Comparison of ENCODE assay signal across 16 cellular contexts in genomic region chr17:65053354-65053881, GRCh38. TPM values are rescaled to one million over a fixed set of nuclear protein-coding genes. Genes with fewer than 3 reads are reported as not detected.
DNase-seq lines count a peak whose midpoint lies in the region; ATAC-seq, FAIRE-seq and TF ChIP-seq lines count a peak whose summit lies in the region.
"Had no signal": no experiment of that assay in that cellular context is flagged by ENCODE, and none has a peak within 500 bp of the region (broad histone marks: within the 10 kb centered on the region; RNA-seq: fewer than 3 reads in every experiment).

No MANE protein-coding gene starts in this region.

- H2AFZ ChIP-seq in SK-N-SH (ENCODE audit: low read depth) (no peak overlapping the region), OCI-LY1 (ENCODE audit: low read length) (no peak overlapping the region), endothelial cell of umbilical vein (ENCODE audit: low read depth, low read length) (no peak overlapping the region)

- peaks cover 76% of the 10 kb centered on the region for H3K79me2 ChIP-seq in SK-N-SH (ENCODE audit: insufficient read depth)
- peaks cover 76% of the 10 kb centered on the region for H3K79me2 ChIP-seq in OCI-LY1 (ENCODE audit: insufficient read depth, low read length)
- H3K79me2 ChIP-seq in endothelial cell of umbilical vein (ENCODE audit: control insufficient read depth, insufficient read depth, low read length), result peaks cover 76% of the 10 kb centered on the region

- no peak overlapping the region for H3K27ac ChIP-seq in SK-N-SH (ENCODE audit: low read depth in 2 of 2, low read length in 1 of 2)
- H3K27ac ChIP-seq in OCI-LY1 (ENCODE audit: low read depth, low read length, poor library complexity, severe bottlenecking), result peak overlapping the region; percentile 21
- no peak overlapping the region for H3K27ac ChIP-seq in endothelial cell of umbilical vein (ENCODE audit: insufficient read depth, low read depth, low read length)
- peak overlapping the region; percentile 98 to 100 (median 99) for H3K27ac ChIP-seq in gastrocnemius medialis
- no peak overlapping the region for H3K27ac ChIP-seq in substantia nigra (ENCODE audit: low read depth, low read length, poor library complexity, severe bottlenecking)
- H3K27ac ChIP-seq: 22Rv1 had no signal

- H3K4me1 ChIP-seq in SK-N-SH (ENCODE audit: control insufficient read depth in 1 of 2, insufficient read depth in 2 of 2, low read depth in 1 of 2, low read length in 1 of 2) (peaks cover 6 to 10% of the 10 kb centered on the region in 2 experiments; a peak in 2 of 4 replicates), OCI-LY1 (ENCODE audit: insufficient read depth, low read length, severe bottlenecking) (peaks cover 76% of the 10 kb centered on the region), endothelial cell of umbilical vein (ENCODE audit: control insufficient read depth, extremely low read depth, insufficient read depth, low read length) (peaks cover 11% of the 10 kb centered on the region), gastrocnemius medialis (peaks cover 53 to 60% of the 10 kb centered on the region in 2 donors)

- H3K4me3 ChIP-seq in SK-N-SH (ENCODE audit: low read depth in 2 of 2, low read length in 1 of 2) (0 out of 4 replicates have a peak overlapping the region, but pooled peaks of 1 of the 2 experiments have one; percentile 77), OCI-LY1 (ENCODE audit: low read depth, low read length, poor library complexity, severe bottlenecking) (peak overlapping the region; percentile 100), endothelial cell of umbilical vein (replicated peaks in 1 of 3; ENCODE audit: insufficient read depth in 1 of 3, low read depth in 1 of 3, low read length in 3 of 3) (no peak overlapping the region), gastrocnemius medialis (peak overlapping the region in 2 of 4 donors; percentile 87 to 92)

- CTCF ChIA-PET in SK-N-SH (lab: Yijun Ruan, JAX), result interaction anchor here (1.2 to 1.3 kb wide), 2 partner anchors 14 to 26 kb away, joined by 3 to 4 read pairs; no protein-coding TSS in a partner anchor
- CTCF ChIA-PET in endothelial cell of umbilical vein (lab: Charles Lee), result interaction anchor here (1.7 kb wide), 1 partner anchor 47 kb away, joined by 8 read pairs; no protein-coding TSS in a partner anchor

- ATAC-seq in SK-N-SH treated with all-trans-retinoic acid at 6 μM for 48 hours, result no peak
- ATAC-seq in gastrocnemius medialis, result no peak

- POLR2A ChIA-PET in SK-N-SH (lab: Yijun Ruan, JAX), result no interaction called here
- POLR2A ChIA-PET in endothelial cell of umbilical vein (lab: Charles Lee), result no interaction called here

- H3F3A ChIP-seq in SK-N-SH (replicated peaks; ENCODE audit: insufficient read depth) (peaks cover 7% of the 10 kb centered on the region), OCI-LY1 (ENCODE audit: insufficient read depth, low read length) (no peaks in the 10 kb centered on the region)

- H4K20me1 ChIP-seq in SK-N-SH (ENCODE audit: insufficient read depth), result peaks cover 63% of the 10 kb centered on the region
- no peaks in the 10 kb centered on the region for H4K20me1 ChIP-seq in OCI-LY1 (ENCODE audit: insufficient read depth, low read length)
- peaks cover 4% of the 10 kb centered on the region for H4K20me1 ChIP-seq in endothelial cell of umbilical vein (replicated peaks; ENCODE audit: control insufficient read depth, extremely low read depth, insufficient read depth, low read length)

- no peak for FAIRE-seq in endothelial cell of umbilical vein (lab: Jason Lieb, UNC)

- no peaks in the 10 kb centered on the region for H3K9me1 ChIP-seq in endothelial cell of umbilical vein (replicated peaks; ENCODE audit: control insufficient read depth, extremely low read depth, insufficient read depth, low read length)

- dilution Hi-C loops in endothelial cell of umbilical vein (cut with MboI; ENCODE audit: extremely low pct_ligation_motif_present, low sequenced_read_pairs), result no loop called here

- in situ Hi-C loops in gastrocnemius medialis (cut with MboI; ENCODE audit: low sequenced_read_pairs in 4 of 4), result loop anchor here in 3 of 4 donors (5.0 to 10.0 kb wide), 3 partner anchors 71 to 81 kb away; no protein-coding TSS in a partner anchor
- in situ Hi-C loops in ACHN (cut with HindIII; ENCODE audit: low pct_ligation_motif_present, low pct_unique_long_range_greater_than_20kb, low sequenced_read_pairs), result no loop called here

- no peaks in the 10 kb centered on the region for H3K9me2 ChIP-seq in SK-N-SH
- no peaks in the 10 kb centered on the region for H3K9me2 ChIP-seq in OCI-LY1 (ENCODE audit: low read depth, low read length)

- DNase-seq in SK-N-SH, result no peak
- no peak for DNase-seq in endothelial cell of umbilical vein (ENCODE audit: low read depth, low spot score)
- DNase-seq in gastrocnemius medialis, result no peak
- no peak for DNase-seq in ACHN
- no peak for DNase-seq in substantia nigra (lab: John Stamatoyannopoulos, UW)
- no peak for DNase-seq in COR-L47 (lab: John Stamatoyannopoulos, UW)
- DNase-seq: DMS79 treated with DMSO at 0.1 percent for 48 hours; KBM-7; kidney glomerular epithelial cell; NCI-H2171 treated with DMSO at 0.1 percent for 48 hours; OCI-M1; ovary; stimulated activated naive CD4-positive, alpha-beta T cell had no signal

- BruUV-seq in endothelial cell of umbilical vein (replicated peaks; lab: Mats Ljungman, UMichigan), result no TSS peak

- no peak overlapping the region for H3K9ac ChIP-seq in SK-N-SH
- peak overlapping the region; percentile 99 for H3K9ac ChIP-seq in OCI-LY1 (ENCODE audit: low read length)
- H3K9ac ChIP-seq in endothelial cell of umbilical vein (replicated peaks; ENCODE audit: extremely low read depth, insufficient read depth, low read length), result no peak overlapping the region

- TF ChIP-seq POLR2A in endothelial cell of umbilical vein (IDR thresholded peaks at IDR 0.05; ENCODE audit: low read depth, low read length) (no peak), gastrocnemius medialis (IDR thresholded peaks at IDR 0.05) (no peak)

- H3K27me3 ChIP-seq in SK-N-SH (ENCODE audit: insufficient read depth) (no peaks in the 10 kb centered on the region), OCI-LY1 (ENCODE audit: insufficient read depth, low read length) (no peaks in the 10 kb centered on the region), endothelial cell of umbilical vein (ENCODE audit: control insufficient read depth in 2 of 2, insufficient read depth in 2 of 2, low read length in 2 of 2) (no peaks in the 10 kb centered on the region), gastrocnemius medialis (no peaks in the 10 kb centered on the region)
- H3K27me3 ChIP-seq: ovary had no signal

- intact Hi-C loops in endothelial cell of umbilical vein (cut with micrococcal nuclease) (no loop called here), gastrocnemius medialis (cut with DNase I; ENCODE audit: low total_unique reads) (loop anchor here (10.0 kb wide), 2 partner anchors 501 to 909 kb away; no protein-coding TSS in a partner anchor)

- no peak for TF ChIP-seq EP300 in SK-N-SH (IDR thresholded peaks at IDR 0.05; ENCODE audit: borderline replicate concordance in 1 of 2, low read depth in 1 of 2, low read length in 1 of 2)

- TF ChIP-seq CTCF in SK-N-SH (IDR thresholded peaks at IDR 0.05) (no peak), OCI-LY1 (IDR thresholded peaks at IDR 0.05; ENCODE audit: low read length) (no peak), endothelial cell of umbilical vein (IDR thresholded peaks at IDR 0.05; ENCODE audit: extremely low read depth in 1 of 2, insufficient read depth in 1 of 2, low read depth in 1 of 2, low read length in 2 of 2) (no peak), gastrocnemius medialis (IDR thresholded peaks at IDR 0.05 in 4 of 5, conservative IDR thresholded peaks at IDR 0.05 in 1 of 5) (no peak)

- H3K9me3 ChIP-seq in SK-N-SH, result no peaks in the 10 kb centered on the region
- no peaks in the 10 kb centered on the region for H3K9me3 ChIP-seq in OCI-LY1 (ENCODE audit: low read length)
- H3K9me3 ChIP-seq in endothelial cell of umbilical vein (replicated peaks; ENCODE audit: control insufficient read depth, insufficient read depth, low read length), result no peaks in the 10 kb centered on the region
- H3K9me3 ChIP-seq in gastrocnemius medialis, result no peaks in the 10 kb centered on the region
- H3K9me3 ChIP-seq: ovary had no signal

- TF ChIP-seq RAD21 in SK-N-SH (IDR thresholded peaks at IDR 0.05; ENCODE audit: low read length), result no peak

- H3K36me3 ChIP-seq in SK-N-SH (replicated peaks in 1 of 2; ENCODE audit: control insufficient read depth in 1 of 2, insufficient read depth in 2 of 2, low read length in 1 of 2), result peaks cover 38 to 55% of the 10 kb centered on the region in 2 experiments
- H3K36me3 ChIP-seq in OCI-LY1 (ENCODE audit: insufficient read depth, low read length), result peaks cover 67% of the 10 kb centered on the region
- peaks cover 7 to 13% of the 10 kb centered on the region in 2 experiments for H3K36me3 ChIP-seq in endothelial cell of umbilical vein (ENCODE audit: control insufficient read depth in 2 of 2, extremely low read depth in 1 of 2, insufficient read depth in 2 of 2, low read length in 2 of 2)
- peaks cover 0 to 43% of the 10 kb centered on the region in 2 donors for H3K36me3 ChIP-seq in gastrocnemius medialis
- H3K36me3 ChIP-seq: ovary had no signal

- peak overlapping the region; percentile 81; the same call in 1 of the 2 replicates for H3K4me2 ChIP-seq in SK-N-SH
- H3K4me2 ChIP-seq in OCI-LY1 (ENCODE audit: low read length), result peak overlapping the region; percentile 87
- peak overlapping the region; percentile 94 for H3K4me2 ChIP-seq in endothelial cell of umbilical vein (ENCODE audit: insufficient read depth, low read length)

- 94% methylated on average over 11 of the region's 11 CpGs for WGBS in SK-N-SH (ENCODE audit: low lambda C conversion rate)

TF ChIP-seq in SK-N-SH, 30 proteins besides CTCF, POLR2A, EP300 and RAD21 (continues in another document):
- TF ChIP-seq RCOR1 (IDR thresholded peaks at IDR 0.05; ENCODE audit: low read length), result no peak

TF ChIP-seq in SK-N-SH treated with all-trans-retinoic acid at 6 μM for 48 hours, 23 proteins besides CTCF, POLR2A, EP300 and RAD21 (continues in another document):
- TF ChIP-seq ISL1 (CRISPR knock-in tag; IDR thresholded peaks at IDR 0.05), result no peak
- no peak for TF ChIP-seq ZFP30 (CRISPR knock-in tag; IDR thresholded peaks at IDR 0.05)

TF ChIP-seq in endothelial cell of umbilical vein, 7 proteins besides CTCF, POLR2A, EP300 and RAD21 (continues in another document):
- TF ChIP-seq FOS (IDR thresholded peaks at IDR 0.05; ENCODE audit: borderline replicate concordance, insufficient read depth, low read length), result no peak

RNA-seq across cellular contexts. Expression of gene GNA13, which starts 3.1 kb away (rescaled TPM):
- polyA plus RNA-seq in SK-N-SH (2012; rRNA removed), result 14.5 and 19.0 TPM in 2 replicates
- polyA plus RNA-seq in SK-N-SH (2012; cell fraction: cytosol; rRNA removed), result 23.4 and 24.8 TPM in 2 replicates
- 6.3 and 13.2 TPM in 2 replicates for polyA plus RNA-seq in SK-N-SH (2012; cell fraction: nucleus; rRNA removed)
- 36.4 and 40.1 TPM in 2 replicates for total RNA-seq in endothelial cell of umbilical vein
- polyA plus RNA-seq in endothelial cell of umbilical vein, result 15.1 and 17.1 TPM in 2 replicates
- polyA plus RNA-seq in endothelial cell of umbilical vein (2011; cell fraction: cytosol; rRNA removed), result 18.5 and 19.1 TPM in 2 replicates
- 11.9 and 16.8 TPM in 2 replicates for polyA plus RNA-seq in endothelial cell of umbilical vein (2011; cell fraction: nucleus; rRNA removed)
- polyA plus RNA-seq in endothelial cell of umbilical vein (2012), result 26.7 and 33.7 TPM in 2 replicates
- 33.1 and 38.6 TPM in 2 replicates for polyA minus RNA-seq in endothelial cell of umbilical vein
- 25.4 TPM for polyA minus RNA-seq in endothelial cell of umbilical vein (2011; cell fraction: cytosol; rRNA and poly(A)+ RNA removed)
- polyA minus RNA-seq in endothelial cell of umbilical vein (2011; cell fraction: nucleus; rRNA and poly(A)+ RNA removed), result 18.2 and 24.7 TPM in 2 replicates
- total RNA-seq in gastrocnemius medialis, result 100 to 1,000 TPM in 3 of 4 donors, 10 to 100 TPM in 1; 87.7 to 146 (median 103) TPM

Comparison
In these comparisons a context has a peak if more than half of its experiments do, and no peak if none do; other contexts are left out.
1. H3K27ac ChIP-seq: peak in OCI-LY1 (single experiment) and gastrocnemius medialis (4 of 4); none in SK-N-SH (0 of 2), endothelial cell of umbilical vein (single experiment) and substantia nigra (single experiment).
2. Peak in every context shown above with its lines, with median percentiles within 50 percentile points of each other: H3K4me2 ChIP-seq.